ENCODE assay signal across 11 cellular contexts in genomic region chr17:7328009-7328408, GRCh38. TPM values are rescaled to one million over a fixed set of nuclear protein-coding genes. Genes with fewer than 3 reads are reported as not detected.
DNase-seq lines count a peak whose midpoint lies in the region; ATAC-seq and TF ChIP-seq lines count a peak whose summit lies in the region.
"Had no signal": no experiment of that assay in that cellular context is flagged by ENCODE, and none has a peak within 500 bp of the region (broad histone marks: within the 10 kb centered on the region; RNA-seq: fewer than 3 reads in every experiment).

No MANE protein-coding gene starts in this region.

- TF ChIP-seq CTCF in CD14-positive monocyte (IDR thresholded peaks at IDR 0.05) = no peak
- no peak for TF ChIP-seq CTCF in MCF 10A (IDR thresholded peaks at IDR 0.05; ENCODE audit: unreplicated experiment)
- no peak for TF ChIP-seq CTCF in lower leg skin (IDR thresholded peaks at IDR 0.05)
- TF ChIP-seq CTCF in coronary artery (IDR thresholded peaks at IDR 0.05) = no peak

- H3K9me3 Mint-ChIP-seq in CD14-positive monocyte = no peaks in the 10 kb centered on the region
- no peaks in the 10 kb centered on the region for H3K9me3 Mint-ChIP-seq in MCF 10A (ENCODE audit: unreplicated experiment)
- H3K9me3 Mint-ChIP-seq in natural killer cell treated with Interleukin-12 subunit alpha and Interleukin-12 subunit beta and Interleukin-15 and Interleukin-18, amount 100 ng/mL, for 72 hours = no peaks in the 10 kb centered on the region

- DNase-seq in CD14-positive monocyte (ENCODE audit: low spot score) = no peak
- DNase-seq in Jurkat, Clone E6-1 (ENCODE audit: low read depth, low spot score) = no peak
- DNase-seq in MCF 10A (ENCODE audit: unreplicated experiment) = no peak
- DNase-seq in natural killer cell treated with Interleukin-12 subunit alpha and Interleukin-12 subunit beta and Interleukin-15 and Interleukin-18, amount 100 ng/mL, for 72 hours (ENCODE audit: low spot score) = no peak
- no peak for DNase-seq in lower leg skin (ENCODE audit: low spot score in 2 of 2)
- DNase-seq in NCI-H82 (lab: John Stamatoyannopoulos, UW) = no peak
- no peak for DNase-seq in coronary artery (ENCODE audit: low spot score)
- DNase-seq: cortex of kidney, midbrain, NCI-H1417 had no signal

- no peak overlapping the region for H3K27ac ChIP-seq in coronary artery

- H3K27me3 Mint-ChIP-seq in CD14-positive monocyte (ENCODE audit: low read depth in 3 of 3) (peaks cover 0 to 6% (median 0%) of the 10 kb centered on the region in 3 donors), MCF 10A (ENCODE audit: insufficient read depth, unreplicated experiment) (no peaks in the 10 kb centered on the region)
- no peaks in the 10 kb centered on the region for H3K27me3 Mint-ChIP-seq in natural killer cell treated with Interleukin-12 subunit alpha and Interleukin-12 subunit beta and Interleukin-15 and Interleukin-18, amount 100 ng/mL, for 72 hours

- no peak for ATAC-seq in natural killer cell treated with Interleukin-12 subunit alpha and Interleukin-12 subunit beta and Interleukin-15 and Interleukin-18, amount 100 ng/mL, for 72 hours
- ATAC-seq in HG02610 (IDR thresholded peaks at IDR 0.05; ENCODE audit: unreplicated experiment) = no peak

- H3K4me3 ChIP-seq in Jurkat, Clone E6-1 (ENCODE audit: low read length) = peak overlapping the region; percentile 77
- H3K4me3 ChIP-seq in lower leg skin (ENCODE audit: low read depth, poor library complexity, severe bottlenecking) = no peak overlapping the region
- no peak overlapping the region for H3K4me3 ChIP-seq in coronary artery

- WGBS in lower leg skin, 2 donors = 64 to 73% methylated on average over 1 of the region's 1 CpG

- peaks cover 25 to 41% of the 10 kb centered on the region in 2 donors for H3K36me3 Mint-ChIP-seq in CD14-positive monocyte
- peaks cover 35% of the 10 kb centered on the region for H3K36me3 Mint-ChIP-seq in MCF 10A (ENCODE audit: insufficient read depth, unreplicated experiment)
- no peaks in the 10 kb centered on the region for H3K36me3 Mint-ChIP-seq in natural killer cell treated with Interleukin-12 subunit alpha and Interleukin-12 subunit beta and Interleukin-15 and Interleukin-18, amount 100 ng/mL, for 72 hours

- CTCF ChIA-PET in MCF 10A (lab: Yijun Ruan, JAX) = interaction anchor here (0.5 to 0.6 kb wide), 4 partner anchors 8 to 915 kb away, joined by 3 to 4 read pairs (median 3); no protein-coding TSS in a partner anchor

- intact Hi-C loops in CD14-positive monocyte (cut with micrococcal nuclease) = loop anchor here in 1 of 2 donors (2.0 to 10.0 kb wide), 3 partner anchors 19 to 247 kb away; partner anchors contain the start of gene CD68
- intact Hi-C loops in MCF 10A (cut with micrococcal nuclease) = no loop called here
- intact Hi-C loops in lower leg skin (cut with DNase I; ENCODE audit: low total_unique reads) = loop anchor here (2.0 kb wide), 1 partner anchor 75 kb away; no protein-coding TSS in a partner anchor

- H3K4me1 Mint-ChIP-seq in CD14-positive monocyte = peaks cover 34% of the 10 kb centered on the region
- peaks cover 15% of the 10 kb centered on the region for H3K4me1 Mint-ChIP-seq in MCF 10A (ENCODE audit: insufficient read depth, unreplicated experiment)
- H3K4me1 Mint-ChIP-seq in natural killer cell treated with Interleukin-12 subunit alpha and Interleukin-12 subunit beta and Interleukin-15 and Interleukin-18, amount 100 ng/mL, for 72 hours (ENCODE audit: low read depth in 2 of 2) = peaks cover 27 to 29% of the 10 kb centered on the region in 2 donors

- POLR2A ChIA-PET in MCF 10A (lab: Yijun Ruan, JAX) = interaction anchor here (0.6 to 3.6 kb wide), 7 partner anchors 14 to 704 kb away, joined by 3 to 54 read pairs (median 16); partner anchors contain the start of genes GPS2, KCTD11 and TMEM256

- peak overlapping the region in 4 of 7 donors; percentile 0 to 99 (median 81) for H3K27ac Mint-ChIP-seq in CD14-positive monocyte
- H3K27ac Mint-ChIP-seq in MCF 10A (ENCODE audit: low read depth, unreplicated experiment) = peak overlapping the region; percentile 96
- H3K27ac Mint-ChIP-seq in natural killer cell treated with Interleukin-12 subunit alpha and Interleukin-12 subunit beta and Interleukin-15 and Interleukin-18, amount 100 ng/mL, for 72 hours = peak overlapping the region; percentile 95 to 98

- TF ChIP-seq POLR2A in lower leg skin (IDR thresholded peaks at IDR 0.05) = no peak

- no TSS peak for BruUV-seq in MCF 10A (replicated peaks; lab: Mats Ljungman, UMichigan)

- H3K4me3 Mint-ChIP-seq in CD14-positive monocyte = peak overlapping the region; percentile 20 to 32
- peak overlapping the region; percentile 99 for H3K4me3 Mint-ChIP-seq in MCF 10A (ENCODE audit: unreplicated experiment)
- H3K4me3 Mint-ChIP-seq in natural killer cell treated with Interleukin-12 subunit alpha and Interleukin-12 subunit beta and Interleukin-15 and Interleukin-18, amount 100 ng/mL, for 72 hours = peak overlapping the region; percentile 96

RNA-seq across cellular contexts. Expression of gene NEURL4, which starts 1.1 kb away (rescaled TPM):
- under 1 TPM; 0.35 to 0.44 TPM for polyA plus RNA-seq in CD14-positive monocyte
- polyA plus RNA-seq in Jurkat, Clone E6-1 (2012; ENCODE audit: insufficient read depth, insufficient read length) = 35.2 TPM
- total RNA-seq in MCF 10A (2022) (36.9 and 39.3 TPM in 2 replicates), lower leg skin (10 to 100 TPM; 13.3 to 44.8 (median 22.3) TPM)
- total RNA-seq in natural killer cell treated with Interleukin-12 subunit alpha and Interleukin-12 subunit beta and Interleukin-15 and Interleukin-18, amount 100 ng/mL, for 72 hours = 10 to 100 TPM; 37.6 to 76.7 TPM

RNA-seq across cellular contexts. Expression of gene ACAP1, which starts 8.3 kb away (rescaled TPM):
- 10 to 100 TPM; 32.1 to 40.5 TPM for polyA plus RNA-seq in CD14-positive monocyte
- 226 TPM for polyA plus RNA-seq in Jurkat, Clone E6-1 (2012; ENCODE audit: insufficient read depth, insufficient read length)
- total RNA-seq in MCF 10A (2022) (4.4 and 4.9 TPM in 2 replicates), lower leg skin (1 to 10 TPM; 2.9 to 5.6 (median 3.8) TPM)
- total RNA-seq in natural killer cell treated with Interleukin-12 subunit alpha and Interleukin-12 subunit beta and Interleukin-15 and Interleukin-18, amount 100 ng/mL, for 72 hours = 100 to 1,000 TPM; 240 to 419 TPM

RNA-seq across cellular contexts. Expression of gene GPS2, which starts 12.8 kb away (rescaled TPM):
- polyA plus RNA-seq in CD14-positive monocyte = 10 to 100 TPM; 53.5 to 59.6 TPM
- 157 TPM for polyA plus RNA-seq in Jurkat, Clone E6-1 (2012; ENCODE audit: insufficient read depth, insufficient read length)
- total RNA-seq in MCF 10A (2022) (29.4 and 49.8 TPM in 2 replicates), lower leg skin (10 to 100 TPM; 48.8 to 93.6 (median 79.3) TPM)
- total RNA-seq in natural killer cell treated with Interleukin-12 subunit alpha and Interleukin-12 subunit beta and Interleukin-15 and Interleukin-18, amount 100 ng/mL, for 72 hours = 10 to 100 TPM; 58.1 to 87.0 TPM

RNA-seq across cellular contexts. Expression of gene EIF5A, which starts 20.6 kb away (rescaled TPM):
- polyA plus RNA-seq in CD14-positive monocyte = 100 to 1,000 TPM; 465 to 485 TPM
- 982 TPM for polyA plus RNA-seq in Jurkat, Clone E6-1 (2012; ENCODE audit: insufficient read depth, insufficient read length)
- total RNA-seq in MCF 10A (2022) (1,142 and 1,190 TPM in 2 replicates), lower leg skin (100 to 1,000 TPM; 203 to 261 (median 221) TPM)
- total RNA-seq in natural killer cell treated with Interleukin-12 subunit alpha and Interleukin-12 subunit beta and Interleukin-15 and Interleukin-18, amount 100 ng/mL, for 72 hours = 1,000 to 10,000 TPM in 1 of 2 donors, 100 to 1,000 TPM in 1; 953 to 1,345 TPM

RNA-seq across cellular contexts. Expression of gene KCTD11, which starts 24.0 kb away (rescaled TPM):
- polyA plus RNA-seq in CD14-positive monocyte = 1 to 10 TPM; 3.6 to 5.6 TPM
- polyA plus RNA-seq in Jurkat, Clone E6-1 (2012; ENCODE audit: insufficient read depth, insufficient read length) = 2.6 TPM
- total RNA-seq in MCF 10A (2022) = 9.2 and 10.1 TPM in 2 replicates
- total RNA-seq in natural killer cell treated with Interleukin-12 subunit alpha and Interleukin-12 subunit beta and Interleukin-15 and Interleukin-18, amount 100 ng/mL, for 72 hours = 10 to 100 TPM in 1 of 2 donors, 1 to 10 TPM in 1; 6.7 to 13.0 TPM
- 10 to 100 TPM; 30.3 to 65.4 (median 42.8) TPM for total RNA-seq in lower leg skin

Comparison
In these comparisons a context has a peak if more than half of its experiments do, and no peak if none do; other contexts are left out.
1. H3K4me3 Mint-ChIP-seq: peak in every context shown above with its lines; median percentile 99 in MCF 10A; 96 in natural killer cell treated with Interleukin-12 subunit alpha and Interleukin-12 subunit beta and Interleukin-15 and Interleukin-18, amount 100 ng/mL, for 72 hours; 26 in CD14-positive monocyte.
2. RNA of gene ACAP1, which starts 8.3 kb away (total RNA-seq): 240 to 419 TPM in natural killer cell treated with Interleukin-12 subunit alpha and Interleukin-12 subunit beta and Interleukin-15 and Interleukin-18, amount 100 ng/mL, for 72 hours; 4.4 to 4.9 TPM in MCF 10A and 2.9 to 5.6 TPM in lower leg skin; every median in the first group is over 10 times any median in the second.
3. Peak in every context shown above with its lines, with median percentiles within 50 percentile points of each other: H3K27ac Mint-ChIP-seq.